ENCODE assay signal across 2 cellular contexts in genomic region chr6:33831725-33832124, GRCh38. TPM values are rescaled to one million over a fixed set of nuclear protein-coding genes. Genes with fewer than 3 reads are reported as not detected.
"Had no signal": no experiment of that assay in that cellular context is flagged by ENCODE, and none has a peak within 500 bp of the region (broad histone marks: within the 10 kb centered on the region; RNA-seq: fewer than 3 reads in every experiment).

No MANE protein-coding gene starts in this region.

RNA-seq across cellular contexts. Expression of gene MLN, which starts 27.9 kb away (rescaled TPM):
- total RNA-seq: G401, GM12878 had no signal
- polyA plus RNA-seq: GM12878 had no signal
